Comparison of ENCODE assay signal across 8 cellular contexts in the genomic region with DNA sequence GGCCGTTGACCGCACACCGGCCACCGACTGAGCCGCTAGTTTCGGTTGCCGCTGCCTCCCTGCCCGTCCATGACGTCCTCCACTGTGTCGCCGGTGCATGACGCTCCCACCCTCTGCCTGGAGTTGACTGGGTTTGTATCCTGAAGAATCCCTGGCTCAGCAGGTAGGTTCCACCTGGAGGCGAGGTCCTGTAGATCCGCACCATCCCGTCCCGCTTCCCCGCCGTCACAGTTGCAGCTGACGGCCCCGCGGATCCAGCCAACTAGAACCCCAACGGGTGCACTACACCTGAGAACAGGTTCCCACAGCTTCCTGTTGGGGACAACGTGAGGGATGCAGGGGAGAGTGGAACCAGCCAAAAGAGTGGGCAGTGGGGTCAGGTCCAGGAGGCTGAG. TPM values are rescaled to one million over a fixed set of nuclear protein-coding genes. Genes with fewer than 3 reads are reported as not detected.
A peak's percentile ranks its signal among the peaks of the same experiment; 100 is the strongest.
DNase-seq lines count a peak whose midpoint lies in the region; ATAC-seq and TF ChIP-seq lines count a peak whose summit lies in the region.

No MANE protein-coding gene starts in this region.

- TF ChIP-seq POLR2A in ovary (IDR thresholded peaks at IDR 0.05), result no peak

- H3K4me3 ChIP-seq in PC-9, result peak overlapping the region; percentile 71
- H3K4me3 ChIP-seq in epithelial cell of proximal tubule (ENCODE audit: low read depth, low read length), result peak overlapping the region; percentile 93
- H3K4me3 ChIP-seq in ovary, result peak overlapping the region; percentile 83

- H3K4me1 ChIP-seq in PC-9 (replicated peaks; ENCODE audit: insufficient read depth) (peaks cover 20% of the 10 kb centered on the region), ovary (ENCODE audit: insufficient read depth) (peaks cover 9% of the 10 kb centered on the region)

- H3F3A ChIP-seq in PC-9 (ENCODE audit: insufficient read depth, low read depth), result peaks cover 29% of the 10 kb centered on the region; the same call in 1 of the 2 replicates

- H3K36me3 ChIP-seq in PC-9 (ENCODE audit: low read depth) (peaks cover 10% of the 10 kb centered on the region; the same call in 1 of the 2 replicates), ovary (no peaks in the 10 kb centered on the region)

- CTCF ChIA-PET in PC-9 (lab: Charles Lee), result interaction anchor here (0.7 kb wide), 1 partner anchor 352 kb away, joined by 3 read pairs; no protein-coding TSS in a partner anchor

- no peak for TF ChIP-seq EP300 in ovary (IDR thresholded peaks at IDR 0.05)

- peak; percentile 17 for ATAC-seq in GM21786 (IDR thresholded peaks at IDR 0.05; ENCODE audit: unreplicated experiment)
- ATAC-seq in GM19328 (IDR thresholded peaks at IDR 0.05; ENCODE audit: unreplicated experiment), result no peak
- no peak for ATAC-seq in HG03159 (IDR thresholded peaks at IDR 0.05; ENCODE audit: unreplicated experiment)

- peaks cover 42% of the 10 kb centered on the region for H4K20me1 ChIP-seq in PC-9 (ENCODE audit: insufficient read depth)

- intact Hi-C loops in PC-9 (cut with micrococcal nuclease; ENCODE audit: unreplicated experiment), result loop anchor here (2.0 kb wide), 1 partner anchor 14 kb away; no protein-coding TSS in a partner anchor
- intact Hi-C loops in ovary (cut with DNase I), result no loop called here

- H3K9me3 ChIP-seq in PC-9 (ENCODE audit: insufficient read depth, low read depth) (no peaks in the 10 kb centered on the region), ovary (no peaks in the 10 kb centered on the region)

- DNase-seq in PC-9 (peak in 1 of 2 experiments; percentile 71), epithelial cell of proximal tubule (ENCODE audit: low read depth) (no peak), ovary (no peak), glomerular visceral epithelial cell (ENCODE audit: extremely low spot score) (no peak)

- TSS peak; percentile 63 for BruUV-seq in PC-9 (replicated peaks; lab: Mats Ljungman, UMichigan)

- TF ChIP-seq CTCF in C4-2B (conservative IDR thresholded peaks at IDR 0.05) (no peak), PC-9 (conservative IDR thresholded peaks at IDR 0.05) (no peak), epithelial cell of proximal tubule (conservative IDR thresholded peaks at IDR 0.05; ENCODE audit: low read depth, low read length) (no peak), ovary (IDR thresholded peaks at IDR 0.05) (no peak)

- H3K27me3 ChIP-seq in PC-9 (ENCODE audit: insufficient read depth, low read depth), result no peaks in the 10 kb centered on the region
- no peaks in the 10 kb centered on the region for H3K27me3 ChIP-seq in ovary

- H3K27ac ChIP-seq in C4-2B (peak overlapping the region; percentile 97), PC-9 (peak overlapping the region; percentile 96), ovary (peak overlapping the region in 1 of 2 donors; percentile 100)

- H3K9me2 ChIP-seq in PC-9 (ENCODE audit: insufficient read depth), result no peaks in the 10 kb centered on the region

- POLR2A ChIA-PET in PC-9 (lab: Charles Lee; ENCODE audit: unreplicated experiment), result no interaction called here

- peak overlapping the region; percentile 81 for H2AFZ ChIP-seq in PC-9

- H3K79me2 ChIP-seq in PC-9 (ENCODE audit: low read depth), result peaks cover 86% of the 10 kb centered on the region

- 9 to 13% (median 10%) methylated on average over 21 to 23 of the region's 23 CpGs for WGBS in ovary, 3 donors

- peak overlapping the region; percentile 81 for H3K4me2 ChIP-seq in PC-9

RNA-seq across cellular contexts. Expression of gene SLBP, which starts 0.9 kb away (rescaled TPM):
- 61.7 and 63.4 TPM in 2 replicates for total RNA-seq in PC-9 (2021)
- total RNA-seq in epithelial cell of proximal tubule, result 114 and 157 TPM in 2 replicates
- total RNA-seq in ovary, result 10 to 100 TPM; 32.0 to 51.4 (median 36.7) TPM
- 10 to 100 TPM; 30.9 to 64.8 TPM for polyA plus RNA-seq in ovary

RNA-seq across cellular contexts. Expression of gene TMEM129, which starts 8.1 kb away (rescaled TPM):
- total RNA-seq in PC-9 (2021) (41.2 and 52.5 TPM in 2 replicates), epithelial cell of proximal tubule (27.8 and 50.9 TPM in 2 replicates), ovary (10 to 100 TPM; 27.6 to 42.5 (median 40.3) TPM)
- 10 to 100 TPM in 1 of 2 donors, 1 to 10 TPM in 1; 5.6 to 43.2 TPM for polyA plus RNA-seq in ovary

RNA-seq across cellular contexts. Expression of gene TACC3, which starts 8.3 kb away (rescaled TPM):
- 134 TPM in 2 replicates for total RNA-seq in PC-9 (2021)
- 94.4 and 119 TPM in 2 replicates for total RNA-seq in epithelial cell of proximal tubule
- 10 to 100 TPM in 1 of 7 donors, 1 to 10 TPM in 6; 2.1 to 10.4 (median 6.0) TPM for total RNA-seq in ovary
- 1 to 10 TPM; 5.3 to 7.0 TPM for polyA plus RNA-seq in ovary

RNA-seq across cellular contexts. Expression of gene FAM53A, which starts 28.9 kb away (rescaled TPM):
- total RNA-seq in PC-9 (2021) (4.0 and 6.7 TPM in 2 replicates), epithelial cell of proximal tubule (2.1 and 2.5 TPM in 2 replicates), ovary (1 to 10 TPM; 1.7 to 5.1 (median 2.4) TPM)
- 1 to 10 TPM in 1 of 2 donors, under 1 TPM in 1; 0.32 to 4.3 TPM for polyA plus RNA-seq in ovary
